ENCODE assay signal across 26 cellular contexts in the genomic region with DNA sequence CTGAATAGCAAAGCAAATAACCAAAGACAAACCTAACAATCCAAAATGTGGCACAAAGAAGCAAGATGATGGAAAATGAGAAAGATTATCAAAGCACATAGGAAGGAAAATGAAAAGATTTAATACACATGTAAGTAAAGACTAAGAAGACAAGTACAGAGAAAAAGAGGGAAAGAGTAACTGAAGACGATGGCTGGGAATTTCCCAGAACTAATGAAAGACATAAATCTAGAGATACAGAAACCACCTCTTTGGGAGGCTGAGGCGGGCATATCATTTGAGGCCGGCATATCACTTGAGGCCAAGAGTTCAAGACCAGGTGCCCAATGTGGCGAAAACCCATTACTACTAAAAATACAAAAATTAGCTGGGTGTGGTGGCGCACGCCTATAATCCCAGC. TPM values are rescaled to one million over a fixed set of nuclear protein-coding genes. Genes with fewer than 3 reads are reported as not detected.
DNase-seq lines count a peak whose midpoint lies in the region; ATAC-seq, FAIRE-seq and TF ChIP-seq lines count a peak whose summit lies in the region.
"Had no signal": no experiment of that assay in that cellular context is flagged by ENCODE, and none has a peak within 500 bp of the region (broad histone marks: within the 10 kb centered on the region; RNA-seq: fewer than 3 reads in every experiment).

No MANE protein-coding gene starts in this region.

- H4K91ac ChIP-seq in trophoblast cell (ENCODE audit: low read depth, low read length) = no peak overlapping the region

- no peak overlapping the region for H2BK5ac ChIP-seq in trophoblast cell (ENCODE audit: low read depth, low read length, poor library complexity)

- H3K14ac ChIP-seq in trophoblast cell (ENCODE audit: low read length) = no peak overlapping the region

- H3K4me3 Mint-ChIP-seq in stimulated activated naive CD8-positive, alpha-beta T cell treated with anti-CD3 and anti-CD28 coated beads, Interleukin-15, Interleukin-2, amounts not matched to agents 100 ng/mL and 50 ng/mL, for 24 hours = no peak overlapping the region
- H3K4me3 Mint-ChIP-seq: CD14-positive monocyte; CD4-positive, alpha-beta T cell had no signal

- WGBS in K562 (ENCODE audit: insufficient coverage, low coverage, missing lambda C conversion rate) = 92% methylated on average over 6 of the region's 6 CpGs
- WGBS in trophoblast cell (ENCODE audit: extremely low coverage, insufficient coverage, insufficient read length) = no CpG with 5 or more reads among the region's 6 CpGs

- H2AK5ac ChIP-seq in trophoblast cell (ENCODE audit: low read length) = no peak overlapping the region

- no peak overlapping the region for H2BK12ac ChIP-seq in trophoblast cell (ENCODE audit: low read length)

- H3K36me3 Mint-ChIP-seq in stimulated activated naive CD8-positive, alpha-beta T cell treated with anti-CD3 and anti-CD28 coated beads, Interleukin-15, Interleukin-2, amounts not matched to agents 100 ng/mL and 50 ng/mL, for 24 hours (ENCODE audit: low read depth) = peaks cover 37% of the 10 kb centered on the region

- H3K79me2 ChIP-seq in K562 (ENCODE audit: control insufficient read depth, insufficient read depth, low read length) (peaks cover 88% of the 10 kb centered on the region), trophoblast cell (ENCODE audit: control insufficient read depth, insufficient read depth, low read length, poor library complexity) (peaks cover 8% of the 10 kb centered on the region)

- no peak overlapping the region for H3K4me2 ChIP-seq in K562 (ENCODE audit: insufficient read depth, low read length)
- no peak overlapping the region for H3K4me2 ChIP-seq in trophoblast cell (ENCODE audit: low read length)
- H3K4me2 ChIP-seq: A549; BLaER1 treated with 17β-estradiol and CSF1 and Interleukin-3, amounts not matched to agents 10 nM and 100 nM had no signal

- no peak overlapping the region for H2BK120ac ChIP-seq in trophoblast cell (ENCODE audit: insufficient read depth, low read length, poor library complexity)

- BruUV-seq in K562 (replicated peaks; lab: Mats Ljungman, UMichigan) = no TSS peak

- TF ChIP-seq POLR2A in K562 (conservative IDR thresholded peaks at IDR 0.05) = no peak

- H3K9ac ChIP-seq in K562 (ENCODE audit: insufficient read depth in 1 of 2, low read depth in 2 of 2, low read length in 2 of 2) (no peak overlapping the region), trophoblast cell (ENCODE audit: low read length) (no peak overlapping the region)
- H3K9ac ChIP-seq: BLaER1 treated with 17β-estradiol and CSF1 and Interleukin-3, amounts not matched to agents 10 nM and 100 nM had no signal

- no peak for ATAC-seq in stimulated activated naive CD8-positive, alpha-beta T cell treated with anti-CD3 and anti-CD28 coated beads, Interleukin-15, Interleukin-2, amounts not matched to agents 100 U/mL and 50 U/mL, for 24 hours
- ATAC-seq in K562 (no peak), Right ventricle myocardium inferior (no peak)
- ATAC-seq: A549 had no signal

- H4K12ac ChIP-seq in trophoblast cell (ENCODE audit: low read depth, low read length) = no peak overlapping the region

- intact Hi-C loops in K562 (cut with micrococcal nuclease) (no loop called here), Right ventricle myocardium inferior (cut with DNase I) (no loop called here)

- no peak overlapping the region for H3K18ac ChIP-seq in trophoblast cell (ENCODE audit: low read length)

- H3K79me1 ChIP-seq in trophoblast cell (ENCODE audit: low read length) = no peaks in the 10 kb centered on the region

- FAIRE-seq in K562 (lab: Jason Lieb, UNC) = no peak
- FAIRE-seq: A549, D721Med, GM12891, GM18507, H54 had no signal

- CTCF ChIA-PET in K562 (lab: Yijun Ruan, JAX; ENCODE audit: low intra/inter-chr PET ratio) = no interaction called here

- no peak overlapping the region for H2AFZ ChIP-seq in K562 (ENCODE audit: low read depth, low read length)
- no peak overlapping the region for H2AFZ ChIP-seq in trophoblast cell (ENCODE audit: insufficient read depth, low read length, poor library complexity)

- no peak overlapping the region for H3K27ac ChIP-seq in K562 (ENCODE audit: extremely low read depth, low read depth, low read length)
- H3K27ac ChIP-seq in trophoblast cell (ENCODE audit: low read depth, low read length) = no peak overlapping the region
- H3K27ac ChIP-seq: A549; BLaER1 treated with 17β-estradiol and CSF1 and Interleukin-3, amounts not matched to agents 10 nM and 100 nM had no signal

- no peak for TF ChIP-seq CTCF in K562 (IDR thresholded peaks at IDR 0.05 in 2 of 3, conservative IDR thresholded peaks at IDR 0.05 in 1 of 3; ENCODE audit: insufficient read depth in 2 of 3, low read depth in 1 of 3, low read length in 3 of 3)

- H3K9me3 Mint-ChIP-seq in stimulated activated naive CD8-positive, alpha-beta T cell treated with anti-CD3 and anti-CD28 coated beads, Interleukin-15, Interleukin-2, amounts not matched to agents 100 ng/mL and 50 ng/mL, for 24 hours = peaks cover 13% of the 10 kb centered on the region
- H3K9me3 Mint-ChIP-seq: CD4-positive, alpha-beta T cell; CD8-positive, alpha-beta memory T cell had no signal

- peaks cover 50% of the 10 kb centered on the region for H3K4me1 Mint-ChIP-seq in stimulated activated naive CD8-positive, alpha-beta T cell treated with anti-CD3 and anti-CD28 coated beads, Interleukin-15, Interleukin-2, amounts not matched to agents 100 ng/mL and 50 ng/mL, for 24 hours (ENCODE audit: low read depth)

- in situ Hi-C loops in K562 (cut with MboI) = no loop called here

- H3K23ac ChIP-seq in trophoblast cell (ENCODE audit: low read length) = no peak overlapping the region

- no peaks in the 10 kb centered on the region for H3K27me3 Mint-ChIP-seq in stimulated activated naive CD8-positive, alpha-beta T cell treated with anti-CD3 and anti-CD28 coated beads, Interleukin-15, Interleukin-2, amounts not matched to agents 100 ng/mL and 50 ng/mL, for 24 hours
- H3K27me3 Mint-ChIP-seq: CD4-positive, alpha-beta T cell; CD8-positive, alpha-beta memory T cell had no signal

- H3K9me3 ChIP-seq in K562 (replicated peaks; ENCODE audit: control insufficient read depth, insufficient read depth, low read depth, low read length) = 0 out of 2 replicates have a peak, but pooled peaks cover 2% of the 10 kb centered on the region
- H3K9me3 ChIP-seq in trophoblast cell (ENCODE audit: insufficient read depth, low read depth, low read length) = no peaks in the 10 kb centered on the region
- H3K9me3 ChIP-seq: BE2C had no signal

- TF ChIP-seq EP300 in K562 (IDR thresholded peaks at IDR 0.05; ENCODE audit: low read length) = no peak

- H3K4me3 ChIP-seq in K562 (no peak overlapping the region), trophoblast cell (ENCODE audit: low read depth, low read length) (no peak overlapping the region)
- H3K4me3 ChIP-seq: A549; BLaER1 treated with 17β-estradiol and CSF1 and Interleukin-3, amounts not matched to agents 10 nM and 100 nM; HAP-1 had no signal

- H4K20me1 ChIP-seq in K562 (replicated peaks; ENCODE audit: control insufficient read depth, insufficient read depth, low read length) = 0 out of 2 replicates have a peak, but pooled peaks cover 4% of the 10 kb centered on the region

- H3K4ac ChIP-seq in trophoblast cell (ENCODE audit: low read depth, low read length) = peak overlapping the region; percentile 37

- no peak overlapping the region for H4K8ac ChIP-seq in trophoblast cell (ENCODE audit: low read depth, low read length)

- no peak for DNase-seq in stimulated activated naive CD8-positive, alpha-beta T cell treated with anti-CD3 and anti-CD28 coated beads, Interleukin-15, Interleukin-2, amounts not matched to agents 100 U/mL and 50 U/mL, for 24 hours
- DNase-seq in K562 (ENCODE audit: extremely low read depth in 1 of 4, low spot score in 3 of 4) (no peak), trophoblast cell (no peak), Right ventricle myocardium inferior (ENCODE audit: missing footprints) (no peak), Kasumi-1 (lab: John Stamatoyannopoulos, UW) (no peak)
- DNase-seq in effector CD8-positive, alpha-beta T cell (lab: John Stamatoyannopoulos, UW) = no peak
- DNase-seq: 8988T; ACHN; AML-193; BE2C; CD4-positive, alpha-beta T cell; CD8-positive, alpha-beta memory T cell; DMS 273 treated with DMSO at 0.1 percent for 48 hours; DMS79; EL; GDM1; GOT3 had no signal

- H3K9me1 ChIP-seq in K562 (ENCODE audit: control insufficient read depth, insufficient read depth, low read length) = no peaks in the 10 kb centered on the region

- H3K27ac Mint-ChIP-seq in stimulated activated naive CD8-positive, alpha-beta T cell treated with anti-CD3 and anti-CD28 coated beads, Interleukin-15, Interleukin-2, amounts not matched to agents 100 ng/mL and 50 ng/mL, for 24 hours = peak overlapping the region; percentile 10
- H3K27ac Mint-ChIP-seq: CD4-positive, alpha-beta T cell had no signal

- TF ChIP-seq RAD21 in K562 (CRISPR knock-in tag; conservative IDR thresholded peaks at IDR 0.05 in 1 of 2, IDR thresholded peaks at IDR 0.05 in 1 of 2) = no peak

- no peaks in the 10 kb centered on the region for H3K27me3 ChIP-seq in K562 (ENCODE audit: control insufficient read depth in 2 of 2, insufficient read depth in 2 of 2, low read length in 2 of 2)
- no peaks in the 10 kb centered on the region for H3K27me3 ChIP-seq in trophoblast cell (ENCODE audit: insufficient read depth, low read length)
- H3K27me3 ChIP-seq: BE2C; BLaER1 treated with 17β-estradiol and CSF1 and Interleukin-3, amounts not matched to agents 10 nM and 100 nM had no signal

- peaks cover 0 to 5% of the 10 kb centered on the region in 2 experiments; a peak in 2 of 5 replicates for H3K4me1 ChIP-seq in K562 (replicated peaks in 1 of 2; ENCODE audit: control insufficient read depth in 2 of 2, insufficient read depth in 2 of 2, low read length in 2 of 2)
- H3K4me1 ChIP-seq in trophoblast cell (ENCODE audit: control insufficient read depth in 1 of 2, insufficient read depth in 2 of 2, low read length in 2 of 2) = peaks cover 0 to 8% of the 10 kb centered on the region in 2 experiments
- H3K4me1 ChIP-seq: A549 had no signal

- POLR2A ChIA-PET in K562 (lab: Yijun Ruan, JAX) = no interaction called here

- no peaks in the 10 kb centered on the region for H3K36me3 ChIP-seq in K562 (ENCODE audit: control insufficient read depth, insufficient read depth, low read length)
- H3K36me3 ChIP-seq in trophoblast cell (ENCODE audit: control insufficient read depth in 1 of 2, insufficient read depth in 2 of 2, low read length in 2 of 2) = peaks cover 0 to 2% of the 10 kb centered on the region in 2 experiments
- H3K36me3 ChIP-seq: BE2C, HAP-1 had no signal

RNA-seq across cellular contexts. Expression of a gene that starts 46.8 kb away (rescaled TPM):
- 10.1 and 39.9 TPM in 2 replicates for total RNA-seq in K562 (2011; cell fraction: chromatin; rRNA removed; ENCODE audit: low replicate concordance)
- 6.3 and 11.8 TPM in 2 replicates for total RNA-seq in K562 (2011; cell fraction: nucleolus; rRNA removed)
- total RNA-seq in K562 (2011; cell fraction: nucleoplasm; rRNA removed) = 20.5 and 31.5 TPM in 2 replicates
- 13.4 and 15.9 TPM in 2 replicates for total RNA-seq in K562 (2014; rRNA removed)
- total RNA-seq in K562 (2014; rRNA removed; fragmentation: Illumina TruSeq; extraction: Trizol) = 22.6 and 24.1 TPM in 2 replicates
- 20.6 and 20.9 TPM in 2 replicates for total RNA-seq in K562 (2015; rRNA removed; fragmentation: Illumina TruSeq; extraction: Trizol)
- total RNA-seq in K562 (2021) = 41.0 and 42.4 TPM in 2 replicates
- polyA plus RNA-seq in K562 (2011; rRNA removed) = 21.9 and 23.4 TPM in 2 replicates
- polyA plus RNA-seq in K562 (2011; cell fraction: cytosol; rRNA removed) = 17.6 and 19.3 TPM in 2 replicates
- 11.8 and 16.6 TPM in 2 replicates for polyA plus RNA-seq in K562 (2011; cell fraction: nucleus; rRNA removed)
- 14.5 and 19.0 TPM in 2 replicates for polyA plus RNA-seq in K562 (2012)
- polyA plus RNA-seq in K562 (2014; fragmentation: Illumina TruSeq; extraction: Trizol) = 22.7 and 27.8 TPM in 2 replicates
- polyA plus RNA-seq in K562 (2014; fragmentation: Nextera tagmentation; extraction: Ambion mirVana) = 10 to 100 TPM; 10.4 to 12.7 TPM
- 16.0 and 18.4 TPM in 2 replicates for polyA plus RNA-seq in K562 (2014; rRNA removed)
- 54.4 and 56.6 TPM in 2 replicates for polyA minus RNA-seq in K562 (2011; rRNA and poly(A)+ RNA removed)
- 24.9 and 32.8 TPM in 2 replicates for polyA minus RNA-seq in K562 (2011; cell fraction: cytosol; rRNA and poly(A)+ RNA removed)
- 14.0 and 25.5 TPM in 2 replicates for polyA minus RNA-seq in K562 (2011; cell fraction: nucleus; rRNA and poly(A)+ RNA removed)
- polyA plus RNA-seq in trophoblast cell (2013) = 55.8 and 56.4 TPM in 2 replicates
- total RNA-seq in Right ventricle myocardium inferior = 16.2 TPM
